Comparison of ENCODE assay signal across 11 cellular contexts in the genomic region with DNA sequence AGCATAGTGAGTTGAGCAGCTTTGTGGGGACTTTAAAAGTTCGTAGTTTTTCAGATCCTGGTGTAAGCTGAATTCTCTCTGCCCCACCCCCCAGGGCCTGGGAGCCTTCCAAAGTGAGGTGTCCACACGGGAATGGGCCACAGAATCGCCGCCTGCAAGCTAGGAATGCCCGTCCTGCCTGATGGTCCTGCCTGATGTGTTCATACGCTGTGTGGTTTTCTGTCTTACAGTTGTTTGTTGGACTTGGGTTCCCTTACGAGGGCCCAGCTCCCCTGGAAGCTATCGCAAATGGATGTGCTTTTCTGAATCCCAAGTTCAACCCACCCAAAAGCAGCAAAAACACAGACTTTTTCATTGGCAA.
A peak's percentile ranks its signal among the peaks of the same experiment; 100 is the strongest.
DNase-seq lines count a peak whose midpoint lies in the region; ATAC-seq and TF ChIP-seq lines count a peak whose summit lies in the region.
"Had no signal": no experiment of that assay in that cellular context is flagged by ENCODE, and none has a peak within 500 bp of the region (broad histone marks: within the 10 kb centered on the region; RNA-seq: fewer than 3 reads in every experiment).

No MANE protein-coding gene starts in this region.

- TF ChIP-seq CTCF in SU-DHL-6 (IDR thresholded peaks at IDR 0.05; ENCODE audit: insufficient read depth, low read length, poor library complexity, severe bottlenecking) = no peak
- no peak for TF ChIP-seq CTCF in suprapubic skin (IDR thresholded peaks at IDR 0.05)
- no peak for TF ChIP-seq CTCF in hepatocyte (IDR thresholded peaks at IDR 0.05; ENCODE audit: poor library complexity)

- H3K36me3 ChIP-seq in SU-DHL-6 (ENCODE audit: low read length) (no peaks in the 10 kb centered on the region), suprapubic skin (no peaks in the 10 kb centered on the region), hepatocyte (replicated peaks; ENCODE audit: insufficient read depth, low read depth) (no peaks in the 10 kb centered on the region)
- H3K36me3 ChIP-seq: thoracic aorta had no signal

- H3K79me2 ChIP-seq in SU-DHL-6 (ENCODE audit: insufficient read depth, low read length) (no peaks in the 10 kb centered on the region), hepatocyte (no peaks in the 10 kb centered on the region)

- no peak for TF ChIP-seq EP300 in suprapubic skin (IDR thresholded peaks at IDR 0.05)

- H3K9me2 ChIP-seq in SU-DHL-6 (replicated peaks; ENCODE audit: insufficient read depth, low read length) = no peaks in the 10 kb centered on the region
- no peaks in the 10 kb centered on the region for H3K9me2 ChIP-seq in hepatocyte (replicated peaks; ENCODE audit: insufficient read depth)

- H4K20me1 ChIP-seq in SU-DHL-6 (ENCODE audit: low read depth, low read length) = no peaks in the 10 kb centered on the region
- no peaks in the 10 kb centered on the region for H4K20me1 ChIP-seq in hepatocyte (ENCODE audit: insufficient read depth, poor library complexity, severe bottlenecking)

- no peak for TF ChIP-seq POLR2A in suprapubic skin (IDR thresholded peaks at IDR 0.05)

- no peak overlapping the region for H3K4me3 ChIP-seq in SU-DHL-6 (ENCODE audit: insufficient read depth, low read length, poor library complexity, severe bottlenecking)
- H3K4me3 ChIP-seq in suprapubic skin = no peak overlapping the region
- H3K4me3 ChIP-seq in hepatocyte = no peak overlapping the region
- H3K4me3 ChIP-seq: SK-N-MC, thoracic aorta had no signal

- peak; percentile 42 for ATAC-seq in left lobe of liver
- no peak for ATAC-seq in GM19324 (IDR thresholded peaks at IDR 0.05; ENCODE audit: low FRiP score, unreplicated experiment)

- no peaks in the 10 kb centered on the region for H3K27me3 ChIP-seq in SU-DHL-6 (ENCODE audit: low read length)
- no peaks in the 10 kb centered on the region for H3K27me3 ChIP-seq in suprapubic skin
- no peaks in the 10 kb centered on the region for H3K27me3 ChIP-seq in hepatocyte

- no peak overlapping the region for H2AFZ ChIP-seq in SU-DHL-6 (ENCODE audit: low read depth, low read length, severe bottlenecking)
- H2AFZ ChIP-seq in hepatocyte = no peak overlapping the region

- WGBS in suprapubic skin = 75% methylated on average over 8 of the region's 8 CpGs
- 92% methylated on average over 8 of the region's 8 CpGs for WGBS in hepatocyte (ENCODE audit: low lambda C conversion rate, missing lambda C conversion rate)

- peak; percentile 66 for DNase-seq in HT-29 (ENCODE audit: low spot score)
- DNase-seq in left lobe of liver (ENCODE audit: low spot score) = no peak
- no peak for DNase-seq in suprapubic skin (ENCODE audit: low spot score in 2 of 2)
- DNase-seq in EL = no peak
- DNase-seq in hepatocyte (ENCODE audit: low spot score) = no peak
- DNase-seq: GOT3 had no signal

- peak overlapping the region; percentile 25; the same call in 1 of the 2 replicates for H3K9ac ChIP-seq in SU-DHL-6 (ENCODE audit: low read length)

- H3K9me3 ChIP-seq in SU-DHL-6 (ENCODE audit: insufficient read depth, low read length) (no peaks in the 10 kb centered on the region), suprapubic skin (no peaks in the 10 kb centered on the region), hepatocyte (ENCODE audit: low read depth) (no peaks in the 10 kb centered on the region)
- H3K9me3 ChIP-seq: thoracic aorta had no signal

- H3K4me2 ChIP-seq in SU-DHL-6 (ENCODE audit: low read depth, low read length, poor library complexity, severe bottlenecking) = peak overlapping the region; percentile 55
- H3K4me2 ChIP-seq in hepatocyte = no peak overlapping the region

- H3K4me1 ChIP-seq in suprapubic skin (peaks cover 34% of the 10 kb centered on the region), hepatocyte (ENCODE audit: insufficient read depth) (peaks cover 16% of the 10 kb centered on the region)

- H3F3A ChIP-seq in SU-DHL-6 (ENCODE audit: insufficient read depth) = peaks cover 19% of the 10 kb centered on the region

- peak overlapping the region; percentile 87 for H3K27ac ChIP-seq in SU-DHL-6 (ENCODE audit: low read depth, low read length)
- H3K27ac ChIP-seq in suprapubic skin = peak overlapping the region; percentile 21
- H3K27ac ChIP-seq in hepatocyte = no peak overlapping the region
- H3K27ac ChIP-seq: SK-N-MC, thoracic aorta, VCaP had no signal
